Comparison of ENCODE assay signal across 6 cellular contexts in genomic region chr10:123361832-123362231, GRCh38.
"Had no signal": no experiment of that assay in that cellular context is flagged by ENCODE, and none has a peak within 500 bp of the region (broad histone marks: within the 10 kb centered on the region; RNA-seq: fewer than 3 reads in every experiment).

No MANE protein-coding gene starts in this region.

- H3K9ac ChIP-seq: GM23248 had no signal

- H3K9me3 Mint-ChIP-seq: H9 had no signal

- H3K4me3 ChIP-seq: GM23248, K562 had no signal

- H3K27ac ChIP-seq: GM23248 had no signal

- DNase-seq: GM23248, H9, HCEC 1CT, IMR-90, KG1 had no signal

- ATAC-seq: K562 had no signal

- H2AFZ ChIP-seq: GM23248 had no signal

- H3K27ac Mint-ChIP-seq: H9 had no signal

- H3K4me3 Mint-ChIP-seq: H9 had no signal
